8 cellular contexts compared by ENCODE assay signal in the genomic region with DNA sequence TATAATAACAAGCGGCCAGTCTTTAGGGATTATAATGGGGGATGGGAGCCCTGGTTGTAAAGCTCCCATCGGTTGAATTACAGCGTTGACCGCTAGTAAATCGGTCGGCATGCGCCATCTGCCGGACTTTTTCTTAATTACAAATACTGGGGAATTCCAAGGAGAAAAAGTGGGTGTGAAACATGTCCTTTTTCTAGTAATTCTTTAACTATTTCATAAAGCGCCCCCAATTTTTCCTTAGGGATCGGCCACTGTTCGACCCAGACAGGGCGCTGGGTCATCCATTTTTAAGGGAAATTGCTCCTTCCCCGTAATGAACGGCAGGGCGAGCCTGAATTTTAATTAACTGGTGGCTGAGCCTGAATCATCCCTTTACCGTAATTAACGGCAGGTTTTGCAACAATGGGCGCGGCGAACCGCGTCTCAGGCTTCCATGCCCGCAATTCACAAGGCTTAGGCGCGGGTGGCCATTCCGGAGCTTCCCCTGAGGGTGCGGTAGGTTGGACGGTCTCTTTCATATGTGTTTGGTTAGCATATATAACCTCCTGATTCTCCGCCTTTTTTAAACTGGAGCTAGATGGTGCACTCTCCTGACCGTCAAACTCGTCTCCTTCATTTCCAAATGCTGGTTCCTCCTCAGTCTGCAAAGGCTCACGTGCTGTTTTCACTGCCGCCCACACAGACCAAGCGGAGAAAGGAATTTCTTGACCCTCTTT. TPM values are rescaled to one million over a fixed set of nuclear protein-coding genes. Genes with fewer than 3 reads are reported as not detected.
A peak's percentile ranks its signal among the peaks of the same experiment; 100 is the strongest.
DNase-seq lines count a peak whose midpoint lies in the region; ATAC-seq, FAIRE-seq and TF ChIP-seq lines count a peak whose summit lies in the region.

No MANE protein-coding gene starts in this region.

- ATAC-seq in thoracic aorta (ENCODE audit: insufficient number of reproducible peaks, low FRiP score, low read depth) (no peak), HG03442 (IDR thresholded peaks at IDR 0.05; ENCODE audit: unreplicated experiment) (no peak)

- H3K4me3 ChIP-seq in neutrophil (ENCODE audit: low read depth in 1 of 2, low read length in 1 of 2), result peak overlapping the region in 1 of 2 experiments; percentile 21
- H3K4me3 ChIP-seq in thoracic aorta, result peak overlapping the region; percentile 36

- no peaks in the 10 kb centered on the region for H3K9me3 ChIP-seq in neutrophil
- H3K9me3 ChIP-seq in thoracic aorta, result peaks cover 6% of the 10 kb centered on the region

- H3K27me3 ChIP-seq in neutrophil (peaks cover 4% of the 10 kb centered on the region), thoracic aorta (replicated peaks; ENCODE audit: insufficient read depth) (peaks cover 10% of the 10 kb centered on the region)

- no peak for FAIRE-seq in D721Med (lab: Jason Lieb, UNC)

- POLR2A ChIA-PET in RWPE1 (lab: Yijun Ruan, JAX; ENCODE audit: low non-redundant PET), result interaction anchor here (0.7 kb wide), 2 partner anchors 209 to 401 kb away, joined by 3 to 6 read pairs; no protein-coding TSS in a partner anchor

- CTCF ChIA-PET in RWPE1 (lab: Yijun Ruan, JAX), result interaction anchor here (0.5 to 3.6 kb wide), 32 partner anchors 10 to 697 kb away, joined by 3 to 19 read pairs (median 4); a partner anchor contains a TSS

- peak; percentile 48 for DNase-seq in D721Med (ENCODE audit: insufficient read length, low spot score)
- DNase-seq in RWPE1 (ENCODE audit: low spot score), result peak; percentile 72
- peak; percentile 57 for DNase-seq in activated naive CD4-positive, alpha-beta T cell treated with Interleukin-2 at 50 U/mL for 16 hours
- peak; percentile 54 for DNase-seq in germinal center (ENCODE audit: low spot score)
- peak; percentile 14 for DNase-seq in thoracic aorta (ENCODE audit: low spot score)

- peak overlapping the region; percentile 44; the same call in 1 of the 2 replicates for H3K27ac ChIP-seq in RWPE1
- no peak overlapping the region for H3K27ac ChIP-seq in neutrophil
- H3K27ac ChIP-seq in thoracic aorta, result no peak overlapping the region

- peak; percentile 53 for TF ChIP-seq CTCF in D721Med (IDR thresholded peaks at IDR 0.05; ENCODE audit: insufficient read depth, missing control alignments)
- peak; percentile 57 for TF ChIP-seq CTCF in LNCAP (IDR thresholded peaks at IDR 0.05)
- peak; percentile 68 for TF ChIP-seq CTCF in RWPE1 (conservative IDR thresholded peaks at IDR 0.05; ENCODE audit: low read depth)
- peak; percentile 64 for TF ChIP-seq CTCF in neutrophil (IDR thresholded peaks at IDR 0.05)
- peak; percentile 33 for TF ChIP-seq CTCF in thoracic aorta (IDR thresholded peaks at IDR 0.05)

- H3K4me1 ChIP-seq in neutrophil (ENCODE audit: control insufficient read depth in 1 of 2, insufficient read depth in 1 of 2, low read depth in 1 of 2, low read length in 1 of 2), result peaks cover 11 to 12% of the 10 kb centered on the region in 2 experiments
- H3K4me1 ChIP-seq in thoracic aorta (ENCODE audit: control insufficient read depth in 1 of 2, low read depth in 2 of 2), result no peaks in the 10 kb centered on the region

- H3K36me3 ChIP-seq in neutrophil (no peaks in the 10 kb centered on the region), thoracic aorta (no peaks in the 10 kb centered on the region)

RNA-seq across cellular contexts. Expression of a gene that starts 30.2 kb away (rescaled TPM):
- total RNA-seq in thoracic aorta, result 10 to 100 TPM; 12.1 to 16.8 TPM

RNA-seq across cellular contexts. Expression of a gene that starts 36.8 kb away (rescaled TPM):
- total RNA-seq in thoracic aorta, result not detected

RNA-seq across cellular contexts. Expression of a gene that starts 52.5 kb away (rescaled TPM):
- 10 to 100 TPM in 1 of 2 donors, 1 to 10 TPM in 1; 6.8 to 14.2 TPM for total RNA-seq in thoracic aorta

Comparison
In these comparisons a context has a peak if more than half of its experiments do, and no peak if none do; other contexts are left out.
1. DNase-seq: peak in every context shown above with its lines; median percentile 72 in RWPE1; 57 in activated naive CD4-positive, alpha-beta T cell treated with Interleukin-2 at 50 U/mL for 16 hours; 54 in germinal center; 48 in D721Med; 14 in thoracic aorta.